8 cellular contexts compared by ENCODE assay signal in genomic region chr14:101780887-101781239, GRCh38. TPM values are rescaled to one million over a fixed set of nuclear protein-coding genes. Genes with fewer than 3 reads are reported as not detected.
DNase-seq lines count a peak whose midpoint lies in the region; ATAC-seq, FAIRE-seq and TF ChIP-seq lines count a peak whose summit lies in the region.

No MANE protein-coding gene starts in this region.

- H3K4me1 Mint-ChIP-seq in activated naive CD4-positive, alpha-beta T cell treated with anti-CD3 and anti-CD28 coated beads for 36 hours (ENCODE audit: low read depth): peaks cover 27% of the 10 kb centered on the region

- H3K23ac ChIP-seq in H1 (ENCODE audit: insufficient read length): no peak overlapping the region

- no peak for DNase-seq in activated naive CD4-positive, alpha-beta T cell treated with anti-CD3 and anti-CD28 coated beads for 36 hours
- no peak for DNase-seq in activated naive CD4-positive, alpha-beta T cell treated with anti-CD3 and anti-CD28 coated beads, Interleukin-2, amount 50 U/mL, for 16 hours
- DNase-seq in H1 (ENCODE audit: low read depth in 1 of 2, low spot score in 2 of 2) (peak in 1 of 2 experiments; percentile 65), upper lobe of right lung (peak; percentile 70), globus pallidus (ENCODE audit: low spot score) (no peak), COLO829 (ENCODE audit: low spot score) (no peak)

- H2BK20ac ChIP-seq in H1 (ENCODE audit: low read length): no peak overlapping the region

- H3K36me3 Mint-ChIP-seq in activated naive CD4-positive, alpha-beta T cell treated with anti-CD3 and anti-CD28 coated beads for 36 hours (ENCODE audit: low read depth): peaks cover 10% of the 10 kb centered on the region

- H3K36me3 ChIP-seq in H1 (ENCODE audit: control insufficient read depth in 2 of 4, insufficient read depth in 4 of 4, low read length in 3 of 4) (no peaks in the 10 kb centered on the region), muscle layer of duodenum (ENCODE audit: control insufficient read depth in 1 of 2, insufficient read depth in 2 of 2, low read length in 2 of 2) (no peaks in the 10 kb centered on the region), upper lobe of right lung (no peaks in the 10 kb centered on the region)

- H3K27me3 ChIP-seq in H1 (replicated peaks in 1 of 4; ENCODE audit: control insufficient read depth in 3 of 4, extremely low read depth in 1 of 4, insufficient read depth in 3 of 4, low read length in 3 of 4) (peaks cover 4 to 32% (median 29%) of the 10 kb centered on the region in 4 experiments), muscle layer of duodenum (ENCODE audit: low read depth, low read length) (peaks cover 7% of the 10 kb centered on the region), upper lobe of right lung (no peaks in the 10 kb centered on the region)

- POLR2A ChIA-PET in H1 (lab: Charles Lee; ENCODE audit: partially characterized antibody): interaction anchor here (0.6 to 1.0 kb wide), 2 partner anchors 9 to 18 kb away, joined by 3 read pairs; no protein-coding TSS in a partner anchor

- 2% methylated on average over 15 of the region's 15 CpGs; no CpG with 5 or more reads in 1 of the 2 experiments for WGBS in H1 (ENCODE audit: extremely low coverage in 1 of 2, insufficient coverage in 1 of 2, insufficient read length in 1 of 2, insufficient replicate concordance in 2 of 2, low coverage in 1 of 2, low lambda C conversion rate in 2 of 2, missing lambda C conversion rate in 1 of 2), 2 experiments

- no peak overlapping the region for H4K91ac ChIP-seq in H1 (replicated peaks; ENCODE audit: insufficient read length, low read length)

- TF ChIP-seq EP300 in H1 (IDR thresholded peaks at IDR 0.05; ENCODE audit: borderline replicate concordance in 1 of 2, low read depth in 2 of 2, low read length in 2 of 2): no peak

- no peak overlapping the region for H2BK12ac ChIP-seq in H1 (ENCODE audit: low read depth, low read length)

- H3K56ac ChIP-seq in H1 (replicated peaks; ENCODE audit: insufficient read length, low read depth, low read length): no peak overlapping the region

- peaks cover 0 to 13% of the 10 kb centered on the region in 2 experiments for H4K20me1 ChIP-seq in H1 (replicated peaks in 1 of 2; ENCODE audit: control insufficient read depth in 1 of 2, insufficient read depth in 2 of 2, low read length in 2 of 2)

- H3K4me3 Mint-ChIP-seq in activated naive CD4-positive, alpha-beta T cell treated with anti-CD3 and anti-CD28 coated beads for 36 hours: peak overlapping the region; percentile 64

- TF ChIP-seq RAD21 in H1 (IDR thresholded peaks at IDR 0.05 in 1 of 2, conservative IDR thresholded peaks at IDR 0.05 in 1 of 2; ENCODE audit: low read depth in 2 of 2, low read length in 2 of 2): no peak

- no peaks in the 10 kb centered on the region for H3K79me2 ChIP-seq in H1 (ENCODE audit: control insufficient read depth in 1 of 2, insufficient read depth in 2 of 2, low read length in 2 of 2)

- H3K18ac ChIP-seq in H1 (ENCODE audit: extremely low read depth, low read length): no peak overlapping the region

- CTCF ChIA-PET in activated naive CD4-positive, alpha-beta T cell treated with anti-CD3 and anti-CD28 coated beads for 36 hours (lab: Charles Lee): interaction anchor here (0.7 to 1.1 kb wide), 4 partner anchors 10 to 1896 kb away, joined by 3 to 5 read pairs (median 4); no protein-coding TSS in a partner anchor
- CTCF ChIA-PET in H1 (lab: Charles Lee; ENCODE audit: partially characterized antibody): interaction anchor here (0.7 to 1.5 kb wide), 4 partner anchors 10 to 98 kb away, joined by 3 to 13 read pairs (median 4); no protein-coding TSS in a partner anchor

- peaks cover 6% of the 10 kb centered on the region for H3K9me3 Mint-ChIP-seq in activated naive CD4-positive, alpha-beta T cell treated with anti-CD3 and anti-CD28 coated beads for 36 hours

- H3K4me2 ChIP-seq in H1 (ENCODE audit: insufficient read depth in 1 of 2, low read depth in 2 of 2, low read length in 2 of 2): peak overlapping the region; percentile 93

- TF ChIP-seq CTCF in H1 (IDR thresholded peaks at IDR 0.05; ENCODE audit: control extremely low read depth in 1 of 3, insufficient read depth in 1 of 3, low read depth in 1 of 3, low read length in 3 of 3) (no peak), upper lobe of right lung (IDR thresholded peaks at IDR 0.05) (no peak)

- H3K27ac Mint-ChIP-seq in activated naive CD4-positive, alpha-beta T cell treated with anti-CD3 and anti-CD28 coated beads for 36 hours: no peak overlapping the region

- no peak for FAIRE-seq in H1 (lab: Jason Lieb, UNC)

- H3K27ac ChIP-seq in H1 (ENCODE audit: low read depth, low read length): no peak overlapping the region
- no peak overlapping the region for H3K27ac ChIP-seq in muscle layer of duodenum (ENCODE audit: low read length)
- H3K27ac ChIP-seq in upper lobe of right lung: peak overlapping the region; percentile 30

- intact Hi-C loops in activated naive CD4-positive, alpha-beta T cell treated with anti-CD3 and anti-CD28 coated beads for 36 hours (cut with micrococcal nuclease): no loop called here
- intact Hi-C loops in upper lobe of right lung (cut with DNase I): no loop called here

- peak overlapping the region in 1 of 4 experiments; percentile 4; a peak in 2 of 7 replicates for H3K9ac ChIP-seq in H1 (replicated peaks in 1 of 4; ENCODE audit: extremely low read depth in 1 of 4, low read depth in 3 of 4, low read length in 3 of 4)

- peaks cover 3 to 7% (median 6%) of the 10 kb centered on the region in 4 experiments; a peak in 6 of 7 replicates for H3K4me1 ChIP-seq in H1 (replicated peaks in 1 of 4; ENCODE audit: control insufficient read depth in 3 of 4, insufficient read depth in 4 of 4, low read length in 3 of 4)
- H3K4me1 ChIP-seq in muscle layer of duodenum (ENCODE audit: control insufficient read depth in 1 of 2, insufficient read depth in 2 of 2, low read length in 2 of 2): peaks cover 0 to 9% of the 10 kb centered on the region in 2 donors
- peaks cover 8% of the 10 kb centered on the region for H3K4me1 ChIP-seq in upper lobe of right lung

- H3K4me3 ChIP-seq in H1 (ENCODE audit: extremely low read depth in 1 of 4, insufficient read depth in 2 of 4, low read depth in 3 of 4, low read length in 4 of 4) (peak overlapping the region; percentile 65 to 84 (median 78)), muscle layer of duodenum (ENCODE audit: low read depth in 1 of 2, low read length in 2 of 2) (peak overlapping the region; percentile 16 to 68), upper lobe of right lung (peak overlapping the region; percentile 51)

- H2BK15ac ChIP-seq in H1 (ENCODE audit: low read length): peak overlapping the region; percentile 61; the same call in 1 of the 2 replicates

- H2AK5ac ChIP-seq in H1 (ENCODE audit: low read depth, low read length): no peak overlapping the region

- peak overlapping the region; percentile 9; the same call in 1 of the 2 replicates for H2AFZ ChIP-seq in H1 (ENCODE audit: low read length)

- H3K23me2 ChIP-seq in H1 (ENCODE audit: low read depth, low read length): peaks cover 15% of the 10 kb centered on the region; the same call in 1 of the 2 replicates

- no peaks in the 10 kb centered on the region for H3K9me3 ChIP-seq in H1 (ENCODE audit: insufficient read depth in 2 of 2, low read depth in 1 of 2, low read length in 1 of 2)
- no peaks in the 10 kb centered on the region for H3K9me3 ChIP-seq in muscle layer of duodenum (ENCODE audit: control insufficient read depth in 1 of 2, low read length in 2 of 2)
- no peaks in the 10 kb centered on the region for H3K9me3 ChIP-seq in upper lobe of right lung

- no peaks in the 10 kb centered on the region for H3K79me1 ChIP-seq in H1 (ENCODE audit: low read depth, low read length)

- H3K27me3 Mint-ChIP-seq in activated naive CD4-positive, alpha-beta T cell treated with anti-CD3 and anti-CD28 coated beads for 36 hours (ENCODE audit: low read depth): no peaks in the 10 kb centered on the region

- H2BK5ac ChIP-seq in H1 (ENCODE audit: low read depth, low read length): no peak overlapping the region

- peak; percentile 60 for ATAC-seq in upper lobe of right lung
- ATAC-seq in GM19328 (IDR thresholded peaks at IDR 0.05; ENCODE audit: unreplicated experiment): no peak

- no peak overlapping the region for H3K14ac ChIP-seq in H1 (ENCODE audit: insufficient read length)

- H2BK120ac ChIP-seq in H1 (replicated peaks; ENCODE audit: low read depth, low read length): peak overlapping the region; percentile 76

- peak overlapping the region; percentile 72 for H4K8ac ChIP-seq in H1 (ENCODE audit: extremely low read depth, insufficient read depth, low read length)

- H3K4ac ChIP-seq in H1 (replicated peaks; ENCODE audit: insufficient read length, low read depth, low read length): no peak overlapping the region

- no peak for TF ChIP-seq POLR2A in H1 (IDR thresholded peaks at IDR 0.05; ENCODE audit: control extremely low read depth in 1 of 2, low read depth in 2 of 2, low read length in 2 of 2)

- H4K5ac ChIP-seq in H1 (ENCODE audit: insufficient read length, low read depth, low read length): no peak overlapping the region

TF ChIP-seq in H1, 55 proteins besides CTCF, POLR2A, EP300 and RAD21 (continues in another document):
- no peak for TF ChIP-seq CREB1 (IDR thresholded peaks at IDR 0.05)
- TF ChIP-seq, protein P1, sequence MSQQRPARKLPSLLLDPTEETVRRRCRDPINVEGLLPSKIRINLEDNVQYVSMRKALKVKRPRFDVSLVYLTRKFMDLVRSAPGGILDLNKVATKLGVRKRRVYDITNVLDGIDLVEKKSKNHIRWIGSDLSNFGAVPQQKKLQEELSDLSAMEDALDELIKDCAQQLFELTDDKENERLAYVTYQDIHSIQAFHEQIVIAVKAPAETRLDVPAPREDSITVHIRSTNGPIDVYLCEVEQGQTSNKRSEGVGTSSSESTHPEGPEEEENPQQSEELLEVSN (IDR thresholded peaks at IDR 0.05): no peak

RNA-seq across cellular contexts. Expression of gene PPP2R5C, which starts 19.4 kb away (rescaled TPM):
- total RNA-seq in activated naive CD4-positive, alpha-beta T cell treated with anti-CD3 and anti-CD28 coated beads for 36 hours: 100 to 1,000 TPM; 280 to 294 TPM
- total RNA-seq in H1 (2021; fragmentation: NEBNext Ultra II Directional; extraction: Animal tissue kit (Norgen Biotek cat#: 25700)): 95.9 and 102 TPM in 2 replicates
- 35.1 and 49.6 TPM in 2 replicates for polyA plus RNA-seq in H1 (2011; rRNA removed)
- 51.3 TPM for polyA plus RNA-seq in H1 (2011; cell fraction: cytosol; rRNA removed)
- polyA plus RNA-seq in H1 (2011; cell fraction: nucleus; rRNA removed): 44.9 TPM
- 47.5 to 73.4 TPM (median 53.6 TPM) in 4 replicates for polyA plus RNA-seq in H1 (2012, experiment 1 of 2)
- polyA plus RNA-seq in H1 (2012, experiment 2 of 2): 17.1 TPM
- 145 TPM for polyA plus RNA-seq in H1 (2013, experiment 1 of 2)
- polyA plus RNA-seq in H1 (2013, experiment 2 of 2): 143 TPM
- polyA minus RNA-seq in H1 (2011; rRNA and poly(A)+ RNA removed): 86.1 and 102 TPM in 2 replicates
- polyA minus RNA-seq in H1 (2011; cell fraction: cytosol; rRNA and poly(A)+ RNA removed): 44.5 TPM
- 73.2 TPM for polyA minus RNA-seq in H1 (2011; cell fraction: nucleus; rRNA and poly(A)+ RNA removed)
- 165 TPM for total RNA-seq in upper lobe of right lung
